ENCODE assay signal across 11 cellular contexts in genomic region chr14:97180304-97181200, GRCh38.
DNase-seq lines count a peak whose midpoint lies in the region; TF ChIP-seq lines count a peak whose summit lies in the region.
"Had no signal": no experiment of that assay in that cellular context is flagged by ENCODE, and none has a peak within 500 bp of the region (broad histone marks: within the 10 kb centered on the region; RNA-seq: fewer than 3 reads in every experiment).

No MANE protein-coding gene starts in this region.

- POLR2A ChIA-PET in A673 (lab: Charles Lee; ENCODE audit: low non-redundant PET) = interaction anchor here (0.6 kb wide), 1 partner anchor 957 kb away, joined by 4 read pairs; no protein-coding TSS in a partner anchor

- DNase-seq in A673 (ENCODE audit: low spot score) (peak; percentile 94), GM12865 (ENCODE audit: low read depth) (peak; percentile 40), SJSA1 (ENCODE audit: low read depth in 1 of 2, low spot score in 2 of 2) (peak; percentile 52 to 71), fibroblast of pulmonary artery (ENCODE audit: low read depth) (peak; percentile 4), prostate gland (ENCODE audit: low spot score) (no peak), DMS153 (lab: John Stamatoyannopoulos, UW) (no peak), spleen (no peak)
- DNase-seq in activated effector memory CD4-positive, alpha-beta T cell treated with Interleukin-2 at 50 U/mL for 16 hours = no peak
- DNase-seq: NCI-H1436, Right ventricle myocardium superior, testis had no signal

- TF ChIP-seq POLR2A in prostate gland (IDR thresholded peaks at IDR 0.05) = no peak
- no peak for TF ChIP-seq POLR2A in spleen (IDR thresholded peaks at IDR 0.05)

- H3K27me3 ChIP-seq in A673 (replicated peaks; ENCODE audit: insufficient read depth, low read depth, low read length, poor library complexity) = no peaks in the 10 kb centered on the region
- H3K27me3 ChIP-seq in SJSA1 (replicated peaks) = no peaks in the 10 kb centered on the region
- H3K27me3 ChIP-seq in prostate gland (replicated peaks; ENCODE audit: insufficient read depth) = no peaks in the 10 kb centered on the region
- no peaks in the 10 kb centered on the region for H3K27me3 ChIP-seq in spleen (replicated peaks in 1 of 7)
- H3K27me3 ChIP-seq: testis had no signal

- CTCF ChIA-PET in A673 (lab: Charles Lee) = no interaction called here

- H3K36me3 ChIP-seq in A673 (ENCODE audit: insufficient read depth, low read length, poor library complexity, severe bottlenecking) = no peaks in the 10 kb centered on the region
- H3K36me3 ChIP-seq in SJSA1 = no peaks in the 10 kb centered on the region
- H3K36me3 ChIP-seq in prostate gland = no peaks in the 10 kb centered on the region
- no peaks in the 10 kb centered on the region for H3K36me3 ChIP-seq in spleen

- no peak overlapping the region for H3K4me3 ChIP-seq in A673 (ENCODE audit: low read depth, low read length, poor library complexity, severe bottlenecking)
- no peak overlapping the region for H3K4me3 ChIP-seq in GM12865 (ENCODE audit: low read depth, low read length)
- no peak overlapping the region for H3K4me3 ChIP-seq in SJSA1
- no peak overlapping the region for H3K4me3 ChIP-seq in fibroblast of pulmonary artery (replicated peaks; ENCODE audit: low read depth, low read length)
- H3K4me3 ChIP-seq in prostate gland = no peak overlapping the region
- H3K4me3 ChIP-seq in spleen = no peak overlapping the region
- H3K4me3 ChIP-seq: testis had no signal

- H3K27ac ChIP-seq in A673 (ENCODE audit: low read depth, low read length, poor library complexity, severe bottlenecking) (peak overlapping the region; percentile 83), SJSA1 (no peak overlapping the region), prostate gland (no peak overlapping the region), spleen (no peak overlapping the region)
- H3K27ac ChIP-seq: testis had no signal

- intact Hi-C loops in A673 (cut with micrococcal nuclease; ENCODE audit: unreplicated experiment) (no loop called here), prostate gland (cut with DNase I) (no loop called here), spleen (cut with DNase I; ENCODE audit: low total_unique reads) (no loop called here)

- no TSS peak for BruUV-seq in A673 (replicated peaks; lab: Mats Ljungman, UMichigan)

- no peaks in the 10 kb centered on the region for H3K9me3 ChIP-seq in A673 (ENCODE audit: low read depth, low read length, poor library complexity, severe bottlenecking)
- 0 out of 2 replicates have a peak, but pooled peaks cover 3% of the 10 kb centered on the region for H3K9me3 ChIP-seq in SJSA1 (replicated peaks)
- no peaks in the 10 kb centered on the region for H3K9me3 ChIP-seq in prostate gland
- H3K9me3 ChIP-seq in spleen = no peaks in the 10 kb centered on the region
- H3K9me3 ChIP-seq: testis had no signal

- peaks cover 82% of the 10 kb centered on the region for H3K4me1 ChIP-seq in A673 (ENCODE audit: insufficient read depth, low read length, poor library complexity, severe bottlenecking)
- H3K4me1 ChIP-seq in SJSA1 (replicated peaks) = peaks cover 14% of the 10 kb centered on the region
- no peaks in the 10 kb centered on the region for H3K4me1 ChIP-seq in prostate gland (replicated peaks)
- peaks cover 0 to 6% (median 0%) of the 10 kb centered on the region in 6 donors for H3K4me1 ChIP-seq in spleen
- H3K4me1 ChIP-seq: testis had no signal

- peak; percentile 52 for TF ChIP-seq CTCF in A673 (conservative IDR thresholded peaks at IDR 0.05; ENCODE audit: low read depth, low read length)
- no peak for TF ChIP-seq CTCF in GM12865 (IDR thresholded peaks at IDR 0.05; ENCODE audit: insufficient read depth, low read depth, low read length, missing control alignments)
- TF ChIP-seq CTCF in fibroblast of pulmonary artery (IDR thresholded peaks at IDR 0.05; ENCODE audit: low read length, missing control alignments) = no peak
- TF ChIP-seq CTCF in prostate gland (IDR thresholded peaks at IDR 0.05) = no peak
- no peak for TF ChIP-seq CTCF in spleen (IDR thresholded peaks at IDR 0.05 in 8 of 11, conservative IDR thresholded peaks at IDR 0.05 in 3 of 11)

- WGBS in prostate gland = 86% methylated on average over 32 of the region's 32 CpGs
- WGBS in spleen, 5 donors = 87 to 91% (median 90%) methylated on average over 32 of the region's 32 CpGs

Comparison
In these comparisons a context has a peak if more than half of its experiments do, and no peak if none do; other contexts are left out.
1. DNase-seq: peak in A673 (single experiment), GM12865 (single experiment), SJSA1 (2 of 2) and fibroblast of pulmonary artery (single experiment); none in activated effector memory CD4-positive, alpha-beta T cell treated with Interleukin-2 at 50 U/mL for 16 hours (single experiment), prostate gland (single experiment), DMS153 (single experiment) and spleen (single experiment).